Comparison of ENCODE assay signal across 10 cellular contexts in the genomic region with DNA sequence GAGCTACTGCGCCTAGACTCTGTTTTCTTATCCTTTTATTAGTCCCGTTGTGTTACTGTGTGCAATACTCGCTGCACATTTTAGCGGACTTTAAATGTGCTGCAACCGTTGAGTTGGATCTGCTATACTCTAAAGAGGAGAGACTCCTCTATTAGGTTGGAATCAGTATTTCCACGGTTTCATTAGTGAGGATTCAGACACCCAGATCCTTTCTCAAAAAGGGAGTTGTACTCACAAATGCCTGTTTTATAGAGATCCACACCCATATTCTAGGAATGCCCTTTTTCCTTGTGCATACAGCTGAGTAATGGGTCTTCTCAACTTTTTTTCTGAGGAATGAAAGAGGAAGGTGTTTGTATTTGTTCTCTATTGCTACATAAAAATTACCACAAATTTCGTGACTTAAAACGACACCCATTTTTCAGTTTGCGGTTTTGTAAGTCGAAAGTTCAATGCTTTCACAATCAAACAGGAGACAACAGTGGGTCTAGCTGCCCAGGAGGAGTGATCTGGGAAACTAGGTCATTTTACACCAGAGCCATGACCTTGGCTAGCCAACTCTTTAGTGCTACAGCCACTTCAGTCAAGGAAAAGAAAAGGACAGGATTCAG. TPM values are rescaled to one million over a fixed set of nuclear protein-coding genes. Genes with fewer than 3 reads are reported as not detected.
DNase-seq lines count a peak whose midpoint lies in the region; ATAC-seq and TF ChIP-seq lines count a peak whose summit lies in the region.
"Had no signal": no experiment of that assay in that cellular context is flagged by ENCODE, and none has a peak within 500 bp of the region (broad histone marks: within the 10 kb centered on the region; RNA-seq: fewer than 3 reads in every experiment).

No MANE protein-coding gene starts in this region.

- intact Hi-C loops in CD4-positive, alpha-beta memory T cell (cut with micrococcal nuclease): no loop called here

- TF ChIP-seq CTCF in KMS-11 (conservative IDR thresholded peaks at IDR 0.05; ENCODE audit: low read depth, low read length) (no peak), fibroblast of mammary gland (conservative IDR thresholded peaks at IDR 0.05; ENCODE audit: control insufficient read depth, insufficient read depth, low read depth, low read length) (no peak)

- peaks cover 0 to 2% (median 0%) of the 10 kb centered on the region in 4 donors for H3K4me1 Mint-ChIP-seq in CD4-positive, alpha-beta memory T cell

- H3K4me3 ChIP-seq in KMS-11 (IDR thresholded peaks at IDR 0.05; ENCODE audit: insufficient read depth, low read depth, low read length): no peak overlapping the region
- H3K4me3 ChIP-seq in fibroblast of mammary gland (ENCODE audit: control insufficient read depth, low read depth, low read length): no peak overlapping the region
- H3K4me3 ChIP-seq in CD4-positive, alpha-beta memory T cell (ENCODE audit: low read length in 2 of 2): no peak overlapping the region

- H3K4me3 Mint-ChIP-seq in CD4-positive, alpha-beta memory T cell: peak overlapping the region in 2 of 8 donors; percentile 9 to 17

- H3K4me2 ChIP-seq in KMS-11: peak overlapping the region; percentile 39

- no peaks in the 10 kb centered on the region for H3K27me3 ChIP-seq in KMS-11 (ENCODE audit: insufficient read depth, low read depth)
- H3K27me3 ChIP-seq in CD4-positive, alpha-beta memory T cell (ENCODE audit: insufficient read depth, low read length): no peaks in the 10 kb centered on the region

- POLR2A ChIA-PET in CD4-positive, alpha-beta memory T cell (lab: Charles Lee; ENCODE audit: partially characterized antibody): no interaction called here

- H2AFZ ChIP-seq in KMS-11 (ENCODE audit: low read depth): no peak overlapping the region

- no peaks in the 10 kb centered on the region for H3K36me3 Mint-ChIP-seq in CD4-positive, alpha-beta memory T cell

- no peaks in the 10 kb centered on the region for H3K9me3 ChIP-seq in CD4-positive, alpha-beta memory T cell (ENCODE audit: control insufficient read depth in 1 of 2, low read length in 2 of 2)

- ATAC-seq in GM21390 (IDR thresholded peaks at IDR 0.05; ENCODE audit: unreplicated experiment): peak; percentile 72

- CTCF ChIA-PET in CD4-positive, alpha-beta memory T cell (lab: Charles Lee; ENCODE audit: partially characterized antibody): no interaction called here

- no peaks in the 10 kb centered on the region for H4K20me1 ChIP-seq in KMS-11 (ENCODE audit: insufficient read depth)

- H3K36me3 ChIP-seq in KMS-11 (ENCODE audit: insufficient read depth): no peaks in the 10 kb centered on the region
- no peaks in the 10 kb centered on the region for H3K36me3 ChIP-seq in CD4-positive, alpha-beta memory T cell (ENCODE audit: insufficient read depth, low read length)
- H3K36me3 ChIP-seq: WERI-Rb-1 had no signal

- H3K27me3 Mint-ChIP-seq in CD4-positive, alpha-beta memory T cell: peaks cover 6 to 11% of the 10 kb centered on the region in 2 donors

- H3K4me1 ChIP-seq in KMS-11 (ENCODE audit: low read depth, poor library complexity, severe bottlenecking): peaks cover 43% of the 10 kb centered on the region
- H3K4me1 ChIP-seq in CD4-positive, alpha-beta memory T cell (ENCODE audit: insufficient read depth, low read length): no peaks in the 10 kb centered on the region

- H3K9ac ChIP-seq in KMS-11: no peak overlapping the region

- no peaks in the 10 kb centered on the region for H3K79me2 ChIP-seq in KMS-11 (ENCODE audit: insufficient read depth, low read depth)

- H3K9me3 Mint-ChIP-seq in CD4-positive, alpha-beta memory T cell: peaks cover 0 to 3% (median 0%) of the 10 kb centered on the region in 8 donors

- peak overlapping the region; percentile 5; the same call in 1 of the 2 replicates for H3K27ac ChIP-seq in KMS-11
- H3K27ac ChIP-seq in CD4-positive, alpha-beta memory T cell (ENCODE audit: low read depth, low read length): no peak overlapping the region
- H3K27ac ChIP-seq: WERI-Rb-1 had no signal

- DNase-seq in Ammon's horn (ENCODE audit: low spot score) (peak; percentile 12), fibroblast of mammary gland (ENCODE audit: low read depth) (peak; percentile 92), NCI-H82 (lab: John Stamatoyannopoulos, UW) (no peak), amniotic stem cell (lab: John Stamatoyannopoulos, UW) (no peak)
- no peak for DNase-seq in stimulated activated CD4-positive, alpha-beta T cell treated with anti-CD3 and anti-CD28 coated beads, Interleukin-2, amount 100 ng/mL, for 48 hours
- DNase-seq in CD4-positive, alpha-beta memory T cell: no peak
- DNase-seq: NCI-H1417 treated with DMSO at 0.1 percent for 48 hours, WERI-Rb-1 had no signal

- H3K27ac Mint-ChIP-seq in CD4-positive, alpha-beta memory T cell: peak overlapping the region in 1 of 7 donors; percentile 22

RNA-seq across cellular contexts. Expression of a gene that starts 52.8 kb away (rescaled TPM):
- 10 to 100 TPM; 13.7 to 15.2 TPM for total RNA-seq in CD4-positive, alpha-beta memory T cell
- polyA plus RNA-seq in CD4-positive, alpha-beta memory T cell: 10 to 100 TPM; 19.6 to 33.3 TPM

Comparison
In these comparisons a context has a peak if more than half of its experiments do, and no peak if none do; other contexts are left out.
1. DNase-seq: peak in Ammon's horn (single experiment) and fibroblast of mammary gland (single experiment); none in NCI-H82 (single experiment), stimulated activated CD4-positive, alpha-beta T cell treated with anti-CD3 and anti-CD28 coated beads, Interleukin-2, amount 100 ng/mL, for 48 hours (0 of 2), amniotic stem cell (single experiment) and CD4-positive, alpha-beta memory T cell (0 of 5).